7 cellular contexts compared by ENCODE assay signal in the genomic region with DNA sequence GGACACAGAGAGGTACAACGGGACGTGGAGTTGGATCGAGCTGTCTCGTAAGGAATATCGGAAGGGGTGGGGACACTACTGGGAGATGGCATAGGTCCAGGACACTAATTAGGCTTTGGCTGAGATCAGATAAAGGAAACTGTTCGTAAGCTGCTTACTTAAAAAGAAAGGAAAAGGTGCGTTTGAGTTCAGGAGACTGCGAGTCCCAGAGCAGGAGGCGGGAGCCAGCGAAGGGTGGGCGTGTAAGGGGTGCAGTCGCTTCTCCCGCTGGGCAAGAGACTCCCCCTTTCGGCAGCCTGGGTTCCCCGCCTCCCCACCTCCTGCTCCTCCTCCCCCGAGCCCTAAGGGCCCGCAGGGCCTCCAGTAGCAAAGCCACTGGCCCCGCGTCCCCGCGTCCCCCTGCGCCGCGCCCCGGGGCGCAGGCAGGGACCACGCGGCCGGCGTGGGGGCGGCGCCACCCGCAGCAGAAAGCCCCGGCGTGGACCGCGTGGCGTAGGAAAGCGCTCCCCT. TPM values are rescaled to one million over a fixed set of nuclear protein-coding genes. Genes with fewer than 3 reads are reported as not detected.
A peak's percentile ranks its signal among the peaks of the same experiment; 100 is the strongest.
DNase-seq lines count a peak whose midpoint lies in the region; ATAC-seq, FAIRE-seq and TF ChIP-seq lines count a peak whose summit lies in the region.

No MANE protein-coding gene starts in this region.

- H3K9ac ChIP-seq in colonic mucosa (ENCODE audit: low read depth in 2 of 2, low read length in 2 of 2) (peak overlapping the region; percentile 85 to 87), HepG2 (ENCODE audit: insufficient read depth, low read depth, low read length) (peak overlapping the region; percentile 64)

- no TSS peak for BruUV-seq in HepG2 (replicated peaks; lab: Mats Ljungman, UMichigan)

- intact Hi-C loops in colonic mucosa (cut with DNase I) (loop anchor here (5.0 kb wide), 2 partner anchors 82 to 108 kb away; no protein-coding TSS in a partner anchor), HepG2 (cut with micrococcal nuclease; ENCODE audit: unreplicated experiment) (no loop called here)

- H3K27ac ChIP-seq in HEK293 (ENCODE audit: extremely low read depth, low read depth, low read length) (peak overlapping the region; percentile 83; the same call in 1 of the 2 replicates), colonic mucosa (peak overlapping the region; percentile 64), HepG2 (ENCODE audit: extremely low read length, insufficient read depth, low read length) (no peak overlapping the region)

- no peaks in the 10 kb centered on the region for H4K20me1 ChIP-seq in HepG2 (ENCODE audit: insufficient read depth, low read length)

- FAIRE-seq in HepG2 (lab: Jason Lieb, UNC), result no peak

- ATAC-seq in GM18498 (IDR thresholded peaks at IDR 0.05; ENCODE audit: unreplicated experiment) (peak; percentile 53), HepG2 (peak; percentile 41)

- H3K9me3 ChIP-seq in HEK293 (ENCODE audit: control insufficient read depth, insufficient read depth, low read depth, low read length) (no peaks in the 10 kb centered on the region), MG63 (no peaks in the 10 kb centered on the region), colonic mucosa (no peaks in the 10 kb centered on the region), HepG2 (ENCODE audit: low read length) (no peaks in the 10 kb centered on the region)

- H3K27me3 ChIP-seq in MG63 (no peaks in the 10 kb centered on the region), colonic mucosa (no peaks in the 10 kb centered on the region), HepG2 (ENCODE audit: control insufficient read depth in 1 of 2, insufficient read depth in 2 of 2, low read length in 2 of 2) (peaks cover 0 to 3% of the 10 kb centered on the region in 2 experiments; a peak in 1 of 5 replicates)

- peak overlapping the region; percentile 92 for H2AFZ ChIP-seq in HepG2 (ENCODE audit: low read length)

- POLR2A ChIA-PET in HEK293 (lab: Yijun Ruan, JAX), result interaction anchor here (1.0 kb wide), 1 partner anchor 27 kb away, joined by 4 read pairs; no protein-coding TSS in a partner anchor
- POLR2A ChIA-PET in HepG2 (lab: Yijun Ruan, JAX), result no interaction called here

- no peaks in the 10 kb centered on the region for H3K36me3 ChIP-seq in HEK293 (ENCODE audit: control insufficient read depth in 2 of 2, insufficient read depth in 1 of 2, low read length in 2 of 2)
- peaks cover 4% of the 10 kb centered on the region for H3K36me3 ChIP-seq in MG63
- H3K36me3 ChIP-seq in colonic mucosa, result no peaks in the 10 kb centered on the region
- H3K36me3 ChIP-seq in HepG2 (replicated peaks in 1 of 2; ENCODE audit: control insufficient read depth in 1 of 2, insufficient read depth in 2 of 2, low read length in 2 of 2), result no peaks in the 10 kb centered on the region

- peaks cover 4% of the 10 kb centered on the region for H3K79me2 ChIP-seq in HepG2 (ENCODE audit: insufficient read depth, low read length)

- H3K4me1 ChIP-seq in HEK293 (ENCODE audit: control insufficient read depth, insufficient read depth, low read length), result peaks cover 7% of the 10 kb centered on the region; the same call in 1 of the 2 replicates
- peaks cover 11% of the 10 kb centered on the region for H3K4me1 ChIP-seq in colonic mucosa
- peaks cover 45% of the 10 kb centered on the region for H3K4me1 ChIP-seq in HepG2 (ENCODE audit: insufficient read depth, low read length)

- TF ChIP-seq CTCF in HEK293 (tag by site-specific recombination; IDR thresholded peaks at IDR 0.05) (no peak), colonic mucosa (IDR thresholded peaks at IDR 0.05) (no peak), HepG2 (CRISPR knock-in tag; IDR thresholded peaks at IDR 0.05) (peak; percentile 46)

- TF ChIP-seq EP300 in HepG2 (IDR thresholded peaks at IDR 0.05; ENCODE audit: low read depth in 2 of 2, low read length in 2 of 2), result no peak
- no peak for TF ChIP-seq EP300 in HepG2 (CRISPR knock-in tag; IDR thresholded peaks at IDR 0.05; ENCODE audit: borderline replicate concordance)

- in situ Hi-C loops in HepG2 (cut with HindIII; ENCODE audit: extremely low pct_ligation_motif_present, low pct_unique_long_range_greater_than_20kb), result no loop called here

- TF ChIP-seq RAD21 in HepG2 (CRISPR knock-in tag; IDR thresholded peaks at IDR 0.05), result no peak

- CTCF ChIA-PET in HEK293 (lab: Yijun Ruan, JAX) (interaction anchor here (0.5 to 2.3 kb wide), 3 partner anchors 37 to 954 kb away, joined by 3 to 7 read pairs (median 3); no protein-coding TSS in a partner anchor), HepG2 (lab: Yijun Ruan, JAX; ENCODE audit: low intra/inter-chr PET ratio, low total read pairs) (interaction anchor here (1.1 kb wide), 1 partner anchor 111 kb away, joined by 3 read pairs; no protein-coding TSS in a partner anchor)

- no peak for TF ChIP-seq POLR2A in HepG2 (IDR thresholded peaks at IDR 0.05; ENCODE audit: insufficient read depth in 1 of 2, low read depth in 2 of 2, low read length in 2 of 2)

- peak overlapping the region; percentile 61 for H3K4me3 ChIP-seq in HEK293 (ENCODE audit: low read depth, low read length)
- peak overlapping the region; percentile 86 for H3K4me3 ChIP-seq in MG63
- peak overlapping the region; percentile 65 for H3K4me3 ChIP-seq in colonic mucosa
- H3K4me3 ChIP-seq in HepG2 (replicated peaks in 1 of 3; ENCODE audit: insufficient read depth in 1 of 3, low read depth in 2 of 3, low read length in 3 of 3), result peak overlapping the region; percentile 80 to 86 (median 84)

- DNase-seq in MG63 (peak; percentile 73), colonic mucosa (peak; percentile 61), HepG2 (ENCODE audit: low spot score) (peak; percentile 16)
- DNase-seq in activated CD4-positive, CD25-positive, alpha-beta regulatory T cell treated with anti-CD3 and anti-CD28 coated beads, Interleukin-2, amount 50 U/mL, for 16 hours (ENCODE audit: low read depth, low spot score), result peak; percentile 12
- DNase-seq in stimulated activated CD4-positive, alpha-beta T cell treated with anti-CD3 and anti-CD28 coated beads, TNF-alpha, amount 100 ng/mL, for 24 hours (ENCODE audit: low read depth in 3 of 3), result peak; percentile 10 to 57 (median 31)

- H3K4me2 ChIP-seq in HepG2 (ENCODE audit: low read depth, low read length), result peak overlapping the region; percentile 96

- 1% methylated on average over 13 of the region's 39 CpGs for WGBS in HepG2 (ENCODE audit: low lambda C conversion rate)

TF ChIP-seq in HEK293, 187 proteins besides CTCF, POLR2A, EP300 and RAD21 (continues in another document):
- TF ChIP-seq, protein P1, sequence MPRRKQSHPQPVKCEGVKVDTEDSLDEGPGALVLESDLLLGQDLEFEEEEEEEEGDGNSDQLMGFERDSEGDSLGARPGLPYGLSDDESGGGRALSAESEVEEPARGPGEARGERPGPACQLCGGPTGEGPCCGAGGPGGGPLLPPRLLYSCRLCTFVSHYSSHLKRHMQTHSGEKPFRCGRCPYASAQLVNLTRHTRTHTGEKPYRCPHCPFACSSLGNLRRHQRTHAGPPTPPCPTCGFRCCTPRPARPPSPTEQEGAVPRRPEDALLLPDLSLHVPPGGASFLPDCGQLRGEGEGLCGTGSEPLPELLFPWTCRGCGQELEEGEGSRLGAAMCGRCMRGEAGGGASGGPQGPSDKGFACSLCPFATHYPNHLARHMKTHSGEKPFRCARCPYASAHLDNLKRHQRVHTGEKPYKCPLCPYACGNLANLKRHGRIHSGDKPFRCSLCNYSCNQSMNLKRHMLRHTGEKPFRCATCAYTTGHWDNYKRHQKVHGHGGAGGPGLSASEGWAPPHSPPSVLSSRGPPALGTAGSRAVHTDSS (tag by site-specific recombination; IDR thresholded peaks at IDR 0.05), result no peak

TF ChIP-seq in HepG2, 621 proteins besides CTCF, POLR2A, EP300 and RAD21 (continues in another document):
- TF ChIP-seq JUN (CRISPR knock-in tag; IDR thresholded peaks at IDR 0.05) (no peak), KDM2A (CRISPR knock-in tag; IDR thresholded peaks at IDR 0.05; ENCODE audit: borderline replicate concordance, low read depth) (no peak), ZNF619 (CRISPR knock-in tag; IDR thresholded peaks at IDR 0.05) (no peak), KAT7 (CRISPR knock-in tag; IDR thresholded peaks at IDR 0.05; ENCODE audit: borderline replicate concordance) (no peak)
- TF ChIP-seq, protein P2, sequence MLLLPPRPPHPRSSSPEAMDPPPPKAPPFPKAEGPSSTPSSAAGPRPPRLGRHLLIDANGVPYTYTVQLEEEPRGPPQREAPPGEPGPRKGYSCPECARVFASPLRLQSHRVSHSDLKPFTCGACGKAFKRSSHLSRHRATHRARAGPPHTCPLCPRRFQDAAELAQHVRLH (CRISPR knock-in tag; IDR thresholded peaks at IDR 0.05; ENCODE audit: borderline replicate concordance, low read depth), result 0 out of 2 replicates have a peak, but pooled peaks have one; percentile 3
- TF ChIP-seq, protein P3, sequence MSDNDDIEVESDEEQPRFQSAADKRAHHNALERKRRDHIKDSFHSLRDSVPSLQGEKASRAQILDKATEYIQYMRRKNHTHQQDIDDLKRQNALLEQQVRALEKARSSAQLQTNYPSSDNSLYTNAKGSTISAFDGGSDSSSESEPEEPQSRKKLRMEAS (IDR thresholded peaks at IDR 0.05), result no peak

RNA-seq across cellular contexts. Expression of a gene that starts 0.6 kb away (rescaled TPM):
- total RNA-seq in MG63 (2014; rRNA removed; shearing (Covaris generic); ENCODE audit: low replicate concordance), result 9.4 and 11.3 TPM in 2 replicates
- total RNA-seq in colonic mucosa (10 to 100 TPM; 11.4 to 14.7 TPM), HepG2 (2016; rRNA removed; fragmentation: Illumina TruSeq; extraction: Trizol) (9.6 and 11.3 TPM in 2 replicates)
- 9.6 and 10.4 TPM in 2 replicates for total RNA-seq in HepG2 (2016; cell fraction: cytosol; rRNA removed; fragmentation: Illumina TruSeq; extraction: Trizol; ENCODE audit: low read depth)
- total RNA-seq in HepG2 (2016; cell fraction: insoluble cytoplasmic fraction; rRNA removed; fragmentation: Illumina TruSeq; extraction: Trizol), result 9.5 and 11.1 TPM in 2 replicates
- total RNA-seq in HepG2 (2016; cell fraction: membrane; rRNA removed; fragmentation: Illumina TruSeq; extraction: Trizol), result 8.4 and 8.8 TPM in 2 replicates
- 13.9 and 19.2 TPM in 2 replicates for total RNA-seq in HepG2 (2016; cell fraction: nucleus; rRNA removed; fragmentation: Illumina TruSeq; extraction: Trizol)
- 3.2 and 4.2 TPM in 2 replicates for polyA plus RNA-seq in HepG2 (2011; rRNA removed)
- polyA plus RNA-seq in HepG2 (2011; cell fraction: cytosol; rRNA removed), result 2.3 and 3.0 TPM in 2 replicates
- 2.0 and 2.6 TPM in 2 replicates for polyA plus RNA-seq in HepG2 (2011; cell fraction: nucleus; rRNA removed)
- polyA plus RNA-seq in HepG2 (2012), result 1.7 and 2.1 TPM in 2 replicates
- 0.64 and 0.85 TPM in 2 replicates for polyA plus RNA-seq in HepG2 (2016; cell fraction: cytosol; fragmentation: Illumina TruSeq; extraction: Trizol; ENCODE audit: low read depth)
- polyA plus RNA-seq in HepG2 (2016; cell fraction: insoluble cytoplasmic fraction; fragmentation: Illumina TruSeq; extraction: Trizol; ENCODE audit: low read depth), result 5.0 and 5.3 TPM in 2 replicates
- polyA plus RNA-seq in HepG2 (2016; cell fraction: membrane; fragmentation: Illumina TruSeq; extraction: Trizol; ENCODE audit: low read depth), result 2.2 and 2.4 TPM in 2 replicates
- 7.8 and 8.1 TPM in 2 replicates for polyA plus RNA-seq in HepG2 (2016; cell fraction: nucleus; fragmentation: Illumina TruSeq; extraction: Trizol; ENCODE audit: insufficient read depth, low read depth)
- 34.5 and 52.1 TPM in 2 replicates for polyA minus RNA-seq in HepG2 (2011; rRNA and poly(A)+ RNA removed; ENCODE audit: low replicate concordance)
- polyA minus RNA-seq in HepG2 (2011; cell fraction: cytosol; rRNA and poly(A)+ RNA removed), result 6.2 and 7.2 TPM in 2 replicates
- 18.3 TPM in 2 replicates for polyA minus RNA-seq in HepG2 (2011; cell fraction: nucleus; rRNA and poly(A)+ RNA removed)

Comparison
In these comparisons a context has a peak if more than half of its experiments do, and no peak if none do; other contexts are left out.
1. DNase-seq: peak in every context shown above with its lines; median percentile 73 in MG63; 61 in colonic mucosa; 31 in stimulated activated CD4-positive, alpha-beta T cell treated with anti-CD3 and anti-CD28 coated beads, TNF-alpha, amount 100 ng/mL, for 24 hours; 16 in HepG2; 12 in activated CD4-positive, CD25-positive, alpha-beta regulatory T cell treated with anti-CD3 and anti-CD28 coated beads, Interleukin-2, amount 50 U/mL, for 16 hours.